In the genomic region with DNA sequence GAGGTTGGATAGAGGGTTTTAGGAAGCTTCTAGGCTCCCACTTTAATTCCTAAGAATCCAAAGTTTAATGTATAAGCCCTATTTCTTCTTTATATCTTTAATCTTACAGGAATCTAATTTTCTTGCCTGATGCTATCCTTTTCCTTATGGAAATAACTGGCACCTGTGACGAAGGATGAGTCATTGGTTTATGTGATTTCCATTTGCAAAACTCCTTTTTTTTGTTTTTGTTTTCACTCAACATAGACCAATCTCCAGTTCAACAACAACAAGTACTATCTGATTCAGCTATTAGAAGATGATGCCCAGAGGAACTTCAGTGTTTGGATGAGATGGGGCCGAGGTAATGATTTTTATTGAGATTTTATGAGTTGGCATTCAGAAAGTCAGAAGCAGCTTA, we compare ENCODE assay signal across 20 cellular contexts. TPM values are rescaled to one million over a fixed set of nuclear protein-coding genes. Genes with fewer than 3 reads are reported as not detected.
DNase-seq lines count a peak whose midpoint lies in the region; ATAC-seq and FAIRE-seq lines count a peak whose summit lies in the region.
"Had no signal": no experiment of that assay in that cellular context is flagged by ENCODE, and none has a peak within 500 bp of the region (broad histone marks: within the 10 kb centered on the region; RNA-seq: fewer than 3 reads in every experiment).

No MANE protein-coding gene starts in this region.

- H3K14ac ChIP-seq in mesenchymal stem cell (ENCODE audit: low read length in 2 of 2), result no peak overlapping the region

- H3K27ac ChIP-seq in GM23248, result 0 out of 2 replicates have a peak overlapping the region, but pooled peaks have one; percentile 6
- H3K27ac ChIP-seq in mesenchymal stem cell (ENCODE audit: low read length, poor library complexity, severe bottlenecking), result no peak overlapping the region
- H3K27ac ChIP-seq: BLaER1 treated with 17β-estradiol and CSF1 and Interleukin-3, amounts not matched to agents 10 nM and 100 nM; SK-N-MC had no signal

- 73 to 78% methylated on average over 2 of the region's 2 CpGs for WGBS in GM23248 (ENCODE audit: low coverage in 1 of 2, low lambda C conversion rate in 2 of 2, missing lambda C conversion rate in 2 of 2), 2 experiments
- WGBS in mesenchymal stem cell, result 91% methylated on average over 2 of the region's 2 CpGs

- H3K4me1 ChIP-seq in GM23248 (ENCODE audit: insufficient read depth), result no peaks in the 10 kb centered on the region
- no peaks in the 10 kb centered on the region for H3K4me1 ChIP-seq in mesenchymal stem cell (ENCODE audit: control insufficient read depth, insufficient read depth, low read depth, low read length)

- H3K36me3 Mint-ChIP-seq in activated CD8-positive, alpha-beta memory T cell treated with anti-CD3 and anti-CD28 coated beads, Interleukin-2, amount 10 ng/mL, durations not matched to agents 7 days and 5 days, result peaks cover 61% of the 10 kb centered on the region

- H3K79me1 ChIP-seq in mesenchymal stem cell (replicated peaks; ENCODE audit: low read length, poor library complexity, severe bottlenecking), result peaks cover 16% of the 10 kb centered on the region

- no peak overlapping the region for H3K4ac ChIP-seq in mesenchymal stem cell (ENCODE audit: low read depth in 1 of 2, low read length in 2 of 2)

- H3K18ac ChIP-seq in mesenchymal stem cell (ENCODE audit: low read depth in 1 of 2, low read length in 2 of 2), result no peak overlapping the region

- in situ Hi-C loops in GM23248 (cut with MboI), result no loop called here

- H3K36me3 ChIP-seq in GM23248 (ENCODE audit: low read depth) (peaks cover 49% of the 10 kb centered on the region), mesenchymal stem cell (ENCODE audit: control insufficient read depth in 1 of 2, insufficient read depth in 2 of 2, low read depth in 1 of 2, low read length in 2 of 2) (peaks cover 26 to 81% of the 10 kb centered on the region in 2 experiments)

- H2AK5ac ChIP-seq in mesenchymal stem cell (ENCODE audit: low read length, severe bottlenecking), result no peak overlapping the region

- H4K20me1 ChIP-seq in GM23248 (ENCODE audit: insufficient read depth), result no peaks in the 10 kb centered on the region
- H4K20me1 ChIP-seq: BLaER1 treated with 17β-estradiol and CSF1 and Interleukin-3, amounts not matched to agents 10 nM and 100 nM had no signal

- H3K9ac ChIP-seq in GM23248 (no peak overlapping the region), mesenchymal stem cell (ENCODE audit: low read length) (no peak overlapping the region)
- H3K9ac ChIP-seq: BLaER1 treated with 17β-estradiol and CSF1 and Interleukin-3, amounts not matched to agents 10 nM and 100 nM had no signal

- H2BK5ac ChIP-seq in mesenchymal stem cell (ENCODE audit: low read depth, low read length, poor library complexity, severe bottlenecking), result no peak overlapping the region

- no peak overlapping the region for H4K8ac ChIP-seq in mesenchymal stem cell (ENCODE audit: low read length)

- no peak overlapping the region for H2AFZ ChIP-seq in GM23248
- no peak overlapping the region for H2AFZ ChIP-seq in mesenchymal stem cell (ENCODE audit: low read depth, low read length)

- H3K4me3 Mint-ChIP-seq in activated CD8-positive, alpha-beta memory T cell treated with anti-CD3 and anti-CD28 coated beads, Interleukin-2, amount 10 ng/mL, durations not matched to agents 7 days and 5 days, result no peak overlapping the region

- DNase-seq in activated CD8-positive, alpha-beta memory T cell treated with anti-CD3 and anti-CD28 coated beads, Interleukin-2, amount 10 ng/mL, durations not matched to agents 7 days and 5 days, result no peak
- no peak for DNase-seq in activated CD8-positive, alpha-beta memory T cell treated with anti-CD3 and anti-CD28 coated beads, Interleukin-2, amount 50 U/mL, for 48 hours
- DNase-seq in GM23248 (peak; percentile 38), amniotic epithelial cell (ENCODE audit: low read depth) (peak; percentile 9), mesenchymal stem cell (peak; percentile 28), HTR-8/SVneo (ENCODE audit: insufficient read length, low spot score) (no peak)
- DNase-seq: NCI-H1105 treated with DMSO at 0.1 percent for 48 hours; NCI-H1694; NCI-H2081 treated with DMSO at 0.1 percent for 48 hours; NCI-H748 treated with DMSO at 0.1 percent for 48 hours; NK-92 treated with Interleukin-12 subunit alpha and Interleukin-12 subunit beta, amount 100 ng/mL, for 24 hours; SHP77 had no signal

- H3K79me2 ChIP-seq in GM23248 (ENCODE audit: insufficient read depth), result peaks cover under 1% of the 10 kb centered on the region

- H3K4me1 Mint-ChIP-seq in activated CD8-positive, alpha-beta memory T cell treated with anti-CD3 and anti-CD28 coated beads, Interleukin-2, amount 10 ng/mL, durations not matched to agents 7 days and 5 days, result peaks cover 12% of the 10 kb centered on the region

- no peaks in the 10 kb centered on the region for H3K9me3 ChIP-seq in GM23248 (ENCODE audit: low read depth)
- no peaks in the 10 kb centered on the region for H3K9me3 ChIP-seq in mesenchymal stem cell (ENCODE audit: control insufficient read depth, low read length)
- H3K9me3 ChIP-seq: BLaER1 treated with 17β-estradiol and CSF1 and Interleukin-3, amounts not matched to agents 10 nM and 100 nM had no signal

- H3K4me2 ChIP-seq in GM23248 (ENCODE audit: unreplicated experiment) (no peak overlapping the region), mesenchymal stem cell (ENCODE audit: low read length, poor library complexity, severe bottlenecking) (no peak overlapping the region)
- H3K4me2 ChIP-seq: BLaER1 treated with 17β-estradiol and CSF1 and Interleukin-3, amounts not matched to agents 10 nM and 100 nM had no signal

- H3K4me3 ChIP-seq in GM23248, result no peak overlapping the region
- H3K4me3 ChIP-seq in mesenchymal stem cell (ENCODE audit: insufficient read depth in 1 of 2, low read depth in 1 of 2, low read length in 2 of 2), result no peak overlapping the region
- H3K4me3 ChIP-seq: BLaER1 treated with 17β-estradiol and CSF1 and Interleukin-3, amounts not matched to agents 10 nM and 100 nM; SK-N-MC had no signal

- no peak overlapping the region for H4K91ac ChIP-seq in mesenchymal stem cell (ENCODE audit: low read length)

- no peaks in the 10 kb centered on the region for H3K27me3 Mint-ChIP-seq in activated CD8-positive, alpha-beta memory T cell treated with anti-CD3 and anti-CD28 coated beads, Interleukin-2, amount 10 ng/mL, durations not matched to agents 7 days and 5 days

- no peaks in the 10 kb centered on the region for H3K9me2 ChIP-seq in GM23248 (ENCODE audit: insufficient read depth)

- H2BK15ac ChIP-seq in mesenchymal stem cell (ENCODE audit: low read depth, poor library complexity, severe bottlenecking), result no peak overlapping the region

- no peaks in the 10 kb centered on the region for H3K9me3 Mint-ChIP-seq in activated CD8-positive, alpha-beta memory T cell treated with anti-CD3 and anti-CD28 coated beads, Interleukin-2, amount 10 ng/mL, durations not matched to agents 7 days and 5 days (ENCODE audit: low read depth)

- H3K27ac Mint-ChIP-seq in activated CD8-positive, alpha-beta memory T cell treated with anti-CD3 and anti-CD28 coated beads, Interleukin-2, amount 10 ng/mL, durations not matched to agents 7 days and 5 days, result peak overlapping the region; percentile 0

- FAIRE-seq in HTR-8/SVneo (lab: Jason Lieb, UNC), result no peak
- FAIRE-seq: D721Med, GM12892, GM18507, H54 had no signal

- H2BK12ac ChIP-seq in mesenchymal stem cell (ENCODE audit: low read length in 2 of 2), result no peak overlapping the region

- H3K27me3 ChIP-seq in GM23248 (replicated peaks; ENCODE audit: insufficient read depth), result no peaks in the 10 kb centered on the region
- H3K27me3 ChIP-seq in mesenchymal stem cell (ENCODE audit: control insufficient read depth in 1 of 2, insufficient read depth in 1 of 2, low read length in 2 of 2), result no peaks in the 10 kb centered on the region
- H3K27me3 ChIP-seq: BLaER1 treated with 17β-estradiol and CSF1 and Interleukin-3, amounts not matched to agents 10 nM and 100 nM had no signal

- CTCF ChIA-PET in activated CD8-positive, alpha-beta memory T cell treated with anti-CD3 and anti-CD28 coated beads, Interleukin-2, amount 10 ng/mL, durations not matched to agents 7 days and 5 days (lab: Charles Lee), result interaction anchor here (0.9 to 1.3 kb wide), 3 partner anchors 12 to 22 kb away, joined by 3 read pairs; no protein-coding TSS in a partner anchor

- peaks cover 7% of the 10 kb centered on the region; the same call in 1 of the 2 replicates for H3F3A ChIP-seq in GM23248 (ENCODE audit: insufficient read depth)

- H3K23ac ChIP-seq in mesenchymal stem cell (ENCODE audit: low read length in 2 of 2), result no peak overlapping the region

- no peak overlapping the region for H2BK120ac ChIP-seq in mesenchymal stem cell (ENCODE audit: low read depth, low read length)

- no peak for ATAC-seq in activated CD8-positive, alpha-beta memory T cell treated with anti-CD3 and anti-CD28 coated beads, Interleukin-2, amount 10 ng/mL, durations not matched to agents 7 days and 5 days
- no peak for ATAC-seq in HG03139 (IDR thresholded peaks at IDR 0.05; ENCODE audit: unreplicated experiment)
- ATAC-seq in HG02759 (IDR thresholded peaks at IDR 0.05; ENCODE audit: unreplicated experiment), result no peak

RNA-seq across cellular contexts. Expression of gene PARP2, which starts 6.8 kb away (rescaled TPM):
- 10 to 100 TPM; 32.6 to 38.4 TPM for total RNA-seq in activated CD8-positive, alpha-beta memory T cell treated with anti-CD3 and anti-CD28 coated beads, Interleukin-2, amount 10 ng/mL, durations not matched to agents 7 days and 5 days
- total RNA-seq in GM23248 (2014; rRNA removed; shearing (Covaris generic)), result 5.8 and 10.1 TPM in 2 replicates
- 25.1 and 26.0 TPM in 2 replicates for polyA plus RNA-seq in GM23248 (2016; fragmentation: Nextera tagmentation; extraction: Ambion mirVana)
- 12.1 TPM for polyA plus RNA-seq in mesenchymal stem cell (2013, experiment 1 of 2)
- polyA plus RNA-seq in mesenchymal stem cell (2013, experiment 2 of 2), result 12.4 TPM

RNA-seq across cellular contexts. Expression of gene CCNB1IP1, which starts 17.2 kb away (rescaled TPM):
- 10 to 100 TPM; 39.0 to 39.5 TPM for total RNA-seq in activated CD8-positive, alpha-beta memory T cell treated with anti-CD3 and anti-CD28 coated beads, Interleukin-2, amount 10 ng/mL, durations not matched to agents 7 days and 5 days
- 52.0 and 55.8 TPM in 2 replicates for total RNA-seq in GM23248 (2014; rRNA removed; shearing (Covaris generic))
- 12.4 and 13.5 TPM in 2 replicates for polyA plus RNA-seq in GM23248 (2016; fragmentation: Nextera tagmentation; extraction: Ambion mirVana)
- 46.1 TPM for polyA plus RNA-seq in mesenchymal stem cell (2013, experiment 1 of 2)
- polyA plus RNA-seq in mesenchymal stem cell (2013, experiment 2 of 2), result 49.5 TPM

RNA-seq across cellular contexts. Expression of gene TTC5, which starts 44.5 kb away (rescaled TPM):
- total RNA-seq in activated CD8-positive, alpha-beta memory T cell treated with anti-CD3 and anti-CD28 coated beads, Interleukin-2, amount 10 ng/mL, durations not matched to agents 7 days and 5 days, result 10 to 100 TPM; 22.4 to 24.4 TPM
- 11.7 and 18.5 TPM in 2 replicates for total RNA-seq in GM23248 (2014; rRNA removed; shearing (Covaris generic))
- polyA plus RNA-seq in GM23248 (2016; fragmentation: Nextera tagmentation; extraction: Ambion mirVana), result 14.7 and 16.2 TPM in 2 replicates
- 8.6 TPM for polyA plus RNA-seq in mesenchymal stem cell (2013, experiment 1 of 2)
- 8.6 TPM for polyA plus RNA-seq in mesenchymal stem cell (2013, experiment 2 of 2)

Comparison
In these comparisons a context has a peak if more than half of its experiments do, and no peak if none do; other contexts are left out.
1. DNase-seq: peak in GM23248 (single experiment), amniotic epithelial cell (single experiment) and mesenchymal stem cell (single experiment); none in activated CD8-positive, alpha-beta memory T cell treated with anti-CD3 and anti-CD28 coated beads, Interleukin-2, amount 10 ng/mL, durations not matched to agents 7 days and 5 days (single experiment), activated CD8-positive, alpha-beta memory T cell treated with anti-CD3 and anti-CD28 coated beads, Interleukin-2, amount 50 U/mL, for 48 hours (single experiment) and HTR-8/SVneo (single experiment).